ENCODE assay signal across 8 cellular contexts in genomic region chr1:243850013-243850367, GRCh38. TPM values are rescaled to one million over a fixed set of nuclear protein-coding genes. Genes with fewer than 3 reads are reported as not detected.
DNase-seq lines count a peak whose midpoint lies in the region; ATAC-seq and TF ChIP-seq lines count a peak whose summit lies in the region.

AKT3 (minus strand) TSS chr1:243850243; CDS start chr1:243843170, 7,073 bp downstream.

- peaks cover 5% of the 10 kb centered on the region for H4K20me1 ChIP-seq in neural progenitor cell (ENCODE audit: low read depth)

- H3K9ac ChIP-seq in neural progenitor cell, result peak within 1 kb of the TSS; percentile 48

- no peaks in the 10 kb centered on the region for H3K9me3 Mint-ChIP-seq in T-helper 1 cell treated with Interleukin-12 subunit alpha and Interleukin-12 subunit beta and Interleukin-4 antibody, amounts not matched to agents 30 μg/mL and 1 μg/mL, for 36 hours
- no peaks in the 10 kb centered on the region for H3K9me3 Mint-ChIP-seq in neural progenitor cell

- no peak for ATAC-seq in GM21737 (IDR thresholded peaks at IDR 0.05; ENCODE audit: unreplicated experiment)

- H3K27me3 Mint-ChIP-seq in T-helper 1 cell treated with Interleukin-12 subunit alpha and Interleukin-12 subunit beta and Interleukin-4 antibody, amounts not matched to agents 30 μg/mL and 1 μg/mL, for 36 hours (ENCODE audit: low read depth), result peaks cover 42% of the 10 kb centered on the region
- no peaks in the 10 kb centered on the region for H3K27me3 Mint-ChIP-seq in neural progenitor cell (ENCODE audit: insufficient read depth, low read depth)

- H3K4me3 ChIP-seq in HEK293 (ENCODE audit: low read depth, low read length) (peak within 1 kb of the TSS; percentile 89), fibroblast of pulmonary artery (replicated peaks; ENCODE audit: low read depth, low read length) (peak within 1 kb of the TSS; percentile 75), neural progenitor cell (peak within 1 kb of the TSS; percentile 93)

- H3K9me3 ChIP-seq in HEK293 (ENCODE audit: control insufficient read depth, insufficient read depth, low read depth, low read length), result no peaks in the 10 kb centered on the region
- no peaks in the 10 kb centered on the region for H3K9me3 ChIP-seq in neural progenitor cell (ENCODE audit: low read depth)

- CTCF ChIA-PET in HEK293 (lab: Yijun Ruan, JAX), result interaction anchor here (0.6 kb wide), 1 partner anchor 1043 kb away, joined by 3 read pairs; no protein-coding TSS in a partner anchor

- H3K79me2 ChIP-seq in neural progenitor cell (ENCODE audit: low read depth), result peaks cover 35% of the 10 kb centered on the region

- no peak for TF ChIP-seq CTCF in HEK293 (tag by site-specific recombination; IDR thresholded peaks at IDR 0.05)
- TF ChIP-seq CTCF in fibroblast of pulmonary artery (IDR thresholded peaks at IDR 0.05; ENCODE audit: low read length, missing control alignments), result no peak
- TF ChIP-seq CTCF in neural progenitor cell (IDR thresholded peaks at IDR 0.05), result no peak

- peak within 1 kb of the TSS; percentile 74 for H2AFZ ChIP-seq in neural progenitor cell (replicated peaks)

- H3K36me3 Mint-ChIP-seq in T-helper 1 cell treated with Interleukin-12 subunit alpha and Interleukin-12 subunit beta and Interleukin-4 antibody, amounts not matched to agents 30 μg/mL and 1 μg/mL, for 36 hours (ENCODE audit: low read depth), result peaks cover 3% of the 10 kb centered on the region
- no peaks in the 10 kb centered on the region for H3K36me3 Mint-ChIP-seq in neural progenitor cell

- H3F3A ChIP-seq in neural progenitor cell (ENCODE audit: low read depth), result peaks cover 40% of the 10 kb centered on the region

- peaks cover 16% of the 10 kb centered on the region for H3K27me3 ChIP-seq in neural progenitor cell

- peak within 1 kb of the TSS; percentile 94 for H3K27ac Mint-ChIP-seq in T-helper 1 cell treated with Interleukin-12 subunit alpha and Interleukin-12 subunit beta and Interleukin-4 antibody, amounts not matched to agents 30 μg/mL and 1 μg/mL, for 36 hours
- H3K27ac Mint-ChIP-seq in neural progenitor cell, result peak within 1 kb of the TSS; percentile 99

- DNase-seq in fibroblast of pulmonary artery (ENCODE audit: low read depth), result no peak
- peak; percentile 91 for DNase-seq in neural progenitor cell (ENCODE audit: low spot score)
- no peak for DNase-seq in NOMO-1 treated with dmso at 0.1 percent for 144 hours (lab: John Stamatoyannopoulos, UW; ENCODE audit: unreplicated experiment)
- DNase-seq in NCI-H2107 treated with DMSO at 0.1 percent for 48 hours (lab: John Stamatoyannopoulos, UW; ENCODE audit: unreplicated experiment), result no peak
- DNase-seq in NCI-H524 (lab: John Stamatoyannopoulos, UW), result no peak

- H3K4me2 ChIP-seq in neural progenitor cell, result peak within 1 kb of the TSS; percentile 82

- H3K4me1 Mint-ChIP-seq in T-helper 1 cell treated with Interleukin-12 subunit alpha and Interleukin-12 subunit beta and Interleukin-4 antibody, amounts not matched to agents 30 μg/mL and 1 μg/mL, for 36 hours (ENCODE audit: low read depth), result peaks cover 18% of the 10 kb centered on the region
- H3K4me1 Mint-ChIP-seq in neural progenitor cell, result peaks cover 24% of the 10 kb centered on the region

- H3K27ac ChIP-seq in HEK293 (ENCODE audit: extremely low read depth, low read depth, low read length), result peak within 1 kb of the TSS; percentile 99
- peak within 1 kb of the TSS; percentile 86 for H3K27ac ChIP-seq in neural progenitor cell

- POLR2A ChIA-PET in HEK293 (lab: Yijun Ruan, JAX), result interaction anchor here (0.6 to 1.0 kb wide), 7 partner anchors 12 to 365 kb away, joined by 3 to 8 read pairs (median 4); no protein-coding TSS in a partner anchor

- peak within 1 kb of the TSS; percentile 96 for H3K4me3 Mint-ChIP-seq in T-helper 1 cell treated with Interleukin-12 subunit alpha and Interleukin-12 subunit beta and Interleukin-4 antibody, amounts not matched to agents 30 μg/mL and 1 μg/mL, for 36 hours
- H3K4me3 Mint-ChIP-seq in neural progenitor cell, result peak within 1 kb of the TSS; percentile 100

- H3K36me3 ChIP-seq in HEK293 (ENCODE audit: control insufficient read depth in 2 of 2, insufficient read depth in 1 of 2, low read length in 2 of 2) (no peaks in the 10 kb centered on the region), neural progenitor cell (no peaks in the 10 kb centered on the region)

- H3K4me1 ChIP-seq in HEK293 (ENCODE audit: control insufficient read depth, insufficient read depth, low read length), result peaks cover 18% of the 10 kb centered on the region
- H3K4me1 ChIP-seq in neural progenitor cell, result peaks cover 18% of the 10 kb centered on the region

TF ChIP-seq in HEK293, 187 proteins besides CTCF, POLR2A, EP300 and RAD21:
- no peak for TF ChIP-seq ZNF768 (tag by site-specific recombination; IDR thresholded peaks at IDR 0.05)
- no peak for TF ChIP-seq ZBTB8A (tag by site-specific recombination; IDR thresholded peaks at IDR 0.05)
- no peak for TF ChIP-seq ZFHX2 (tag by site-specific recombination; conservative IDR thresholded peaks at IDR 0.05)
- TF ChIP-seq ZNF221 (tag by site-specific recombination; IDR thresholded peaks at IDR 0.05; ENCODE audit: borderline replicate concordance), result no peak
- no peak for TF ChIP-seq ZIC2 (tag by site-specific recombination; IDR thresholded peaks at IDR 0.05)
- TF ChIP-seq ZNF645 (tag by site-specific recombination; IDR thresholded peaks at IDR 0.05), result no peak
- TF ChIP-seq ZFP37 (tag by site-specific recombination; IDR thresholded peaks at IDR 0.05), result no peak
- TF ChIP-seq ZNF48 (tag by site-specific recombination; IDR thresholded peaks at IDR 0.05), result no peak
- TF ChIP-seq, protein P1, sequence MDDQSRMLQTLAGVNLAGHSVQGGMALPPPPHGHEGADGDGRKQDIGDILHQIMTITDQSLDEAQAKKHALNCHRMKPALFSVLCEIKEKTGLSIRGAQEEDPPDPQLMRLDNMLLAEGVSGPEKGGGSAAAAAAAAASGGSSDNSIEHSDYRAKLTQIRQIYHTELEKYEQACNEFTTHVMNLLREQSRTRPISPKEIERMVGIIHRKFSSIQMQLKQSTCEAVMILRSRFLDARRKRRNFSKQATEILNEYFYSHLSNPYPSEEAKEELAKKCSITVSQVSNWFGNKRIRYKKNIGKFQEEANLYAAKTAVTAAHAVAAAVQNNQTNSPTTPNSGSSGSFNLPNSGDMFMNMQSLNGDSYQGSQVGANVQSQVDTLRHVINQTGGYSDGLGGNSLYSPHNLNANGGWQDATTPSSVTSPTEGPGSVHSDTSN (CRISPR knock-in tag; IDR thresholded peaks at IDR 0.05), result no peak
- TF ChIP-seq, protein P2, sequence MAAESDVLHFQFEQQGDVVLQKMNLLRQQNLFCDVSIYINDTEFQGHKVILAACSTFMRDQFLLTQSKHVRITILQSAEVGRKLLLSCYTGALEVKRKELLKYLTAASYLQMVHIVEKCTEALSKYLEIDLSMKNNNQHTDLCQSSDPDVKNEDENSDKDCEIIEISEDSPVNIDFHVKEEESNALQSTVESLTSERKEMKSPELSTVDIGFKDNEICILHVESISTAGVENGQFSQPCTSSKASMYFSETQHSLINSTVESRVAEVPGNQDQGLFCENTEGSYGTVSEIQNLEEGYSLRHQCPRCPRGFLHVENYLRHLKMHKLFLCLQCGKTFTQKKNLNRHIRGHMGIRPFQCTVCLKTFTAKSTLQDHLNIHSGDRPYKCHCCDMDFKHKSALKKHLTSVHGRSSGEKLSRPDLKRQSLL (tag by site-specific recombination; IDR thresholded peaks at IDR 0.05), result no peak
- TF ChIP-seq SALL2 (tag by site-specific recombination; IDR thresholded peaks at IDR 0.05; ENCODE audit: borderline replicate concordance), result no peak
- no peak for TF ChIP-seq ZNF112 (tag by site-specific recombination; IDR thresholded peaks at IDR 0.05)
- no peak for TF ChIP-seq ZNF791 (tag by site-specific recombination; IDR thresholded peaks at IDR 0.05)
- TF ChIP-seq ZNF416 (tag by site-specific recombination; IDR thresholded peaks at IDR 0.05), result no peak
TF ChIP-seq in HEK293: peak in this region for 0.

RNA-seq across cellular contexts. Expression of gene AKT3, which starts in this region (rescaled TPM):
- 25.9 and 36.2 TPM in 2 replicates for total RNA-seq in neural progenitor cell (ENCODE audit: low replicate concordance)
